8 cellular contexts compared by ENCODE assay signal in the genomic region with DNA sequence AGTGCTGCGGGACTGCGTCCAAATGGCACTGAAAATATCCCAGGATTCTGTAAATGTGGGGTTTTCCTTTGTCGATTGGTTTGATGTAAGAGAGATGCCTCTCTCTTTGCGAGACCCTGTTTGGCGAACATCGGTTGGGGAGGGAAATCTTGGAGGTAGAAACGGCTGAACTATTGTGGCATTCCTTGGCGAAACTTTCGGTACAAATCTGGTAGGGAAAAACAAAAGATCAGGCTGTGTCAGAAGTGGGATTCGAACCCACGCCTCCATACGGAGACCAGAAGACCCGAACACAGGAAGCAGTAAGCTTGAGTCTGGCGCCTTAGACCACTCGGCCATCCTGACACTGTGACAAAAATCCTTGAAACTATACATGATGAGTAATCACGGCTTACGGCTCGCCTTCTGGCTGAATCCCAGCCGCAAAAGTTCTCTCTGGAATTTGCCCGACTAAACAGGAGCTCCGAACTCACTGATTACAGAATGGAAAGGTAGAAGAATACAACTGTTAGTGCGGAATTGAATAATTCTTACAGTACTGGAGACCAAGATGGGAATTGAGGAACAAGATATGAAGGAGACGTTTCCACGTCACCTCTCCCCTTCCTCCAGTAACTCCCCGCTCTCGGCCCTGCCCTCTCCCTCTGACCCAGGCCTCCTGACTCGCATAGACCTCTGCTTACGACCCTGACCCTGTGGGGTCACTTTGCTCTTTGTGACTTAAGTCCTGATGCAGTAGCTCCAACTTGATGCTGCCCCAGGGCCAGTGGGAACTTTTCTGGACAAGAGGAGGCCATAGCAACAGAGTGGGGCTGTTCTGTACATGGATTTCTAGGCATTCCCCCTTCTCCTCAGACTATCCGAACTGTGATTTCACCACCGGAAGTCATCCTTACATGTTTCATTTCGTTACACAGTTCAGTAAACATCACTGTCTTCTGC.
DNase-seq lines count a peak whose midpoint lies in the region; ATAC-seq and TF ChIP-seq lines count a peak whose summit lies in the region.
"Had no signal": no experiment of that assay in that cellular context is flagged by ENCODE, and none has a peak within 500 bp of the region (broad histone marks: within the 10 kb centered on the region; RNA-seq: fewer than 3 reads in every experiment).

No MANE protein-coding gene starts in this region.

- H3K27me3 ChIP-seq in adipocyte (replicated peaks; ENCODE audit: control insufficient read depth, insufficient read depth, low read length) (no peaks in the 10 kb centered on the region), left lung (peaks cover 28 to 93% of the 10 kb centered on the region in 2 donors)

- H3K4me3 ChIP-seq in GM08714 (ENCODE audit: low read length) = peak overlapping the region; percentile 73
- H3K4me3 ChIP-seq in adipocyte (ENCODE audit: low read length) = peak overlapping the region; percentile 76
- no peak overlapping the region for H3K4me3 ChIP-seq in left lung

- ATAC-seq in left lung = no peak
- no peak for ATAC-seq in HG03159 (IDR thresholded peaks at IDR 0.05; ENCODE audit: unreplicated experiment)

- intact Hi-C loops in left lung (cut with DNase I) (no loop called here), posterior vena cava (cut with DNase I) (no loop called here)

- H3K9me3 ChIP-seq in adipocyte (ENCODE audit: control insufficient read depth, low read length) (no peaks in the 10 kb centered on the region), left lung (peaks cover 0 to 5% of the 10 kb centered on the region in 2 donors)

- H3K27ac Mint-ChIP-seq in mesothelial cell of epicardium = peak overlapping the region; percentile 74
- H3K27ac Mint-ChIP-seq: activated B cell treated with CpG ODN at 0.5 μM for 24 hours had no signal

- H3K27me3 Mint-ChIP-seq in mesothelial cell of epicardium (ENCODE audit: low read depth) = peaks cover 20% of the 10 kb centered on the region

- TF ChIP-seq CTCF in mesothelial cell of epicardium (IDR thresholded peaks at IDR 0.05; ENCODE audit: unreplicated experiment) = no peak
- no peak for TF ChIP-seq CTCF in left lung (IDR thresholded peaks at IDR 0.05)

- H3K9ac ChIP-seq in adipocyte (ENCODE audit: low read length) = no peak overlapping the region

- H3K4me3 Mint-ChIP-seq in mesothelial cell of epicardium = peak overlapping the region; percentile 83
- H3K4me3 Mint-ChIP-seq: activated B cell treated with CpG ODN at 0.5 μM for 24 hours had no signal

- H3K36me3 ChIP-seq in adipocyte (ENCODE audit: control insufficient read depth, insufficient read depth, low read length, severe bottlenecking) = no peaks in the 10 kb centered on the region
- H3K36me3 ChIP-seq in left lung = no peaks in the 10 kb centered on the region

- peaks cover 23% of the 10 kb centered on the region for H3K4me1 Mint-ChIP-seq in mesothelial cell of epicardium

- H3K27ac ChIP-seq in left lung = no peak overlapping the region

- H3K4me1 ChIP-seq in adipocyte (ENCODE audit: control insufficient read depth, insufficient read depth, low read length) = peaks cover 2% of the 10 kb centered on the region
- H3K4me1 ChIP-seq in left lung = no peaks in the 10 kb centered on the region

- H3K36me3 Mint-ChIP-seq in mesothelial cell of epicardium = no peaks in the 10 kb centered on the region

- H3K9me3 Mint-ChIP-seq in mesothelial cell of epicardium = no peaks in the 10 kb centered on the region

- DNase-seq in HUDEP-2 (lab: John Stamatoyannopoulos, UW; ENCODE audit: unreplicated experiment in 76 of 76) (peak in 40 of 76 experiments; percentile 17 to 90 (median 46)), adipocyte (ENCODE audit: low read depth) (peak; percentile 67), mesothelial cell of epicardium (ENCODE audit: low spot score in 2 of 2, unreplicated experiment in 2 of 2) (peak; percentile 30 to 79), left lung (no peak), posterior vena cava (ENCODE audit: low spot score) (no peak)
- DNase-seq: activated B cell treated with CpG ODN at 0.5 μM for 24 hours had no signal

Comparison
In these comparisons a context has a peak if more than half of its experiments do, and no peak if none do; other contexts are left out.
1. H3K4me3 ChIP-seq: peak in GM08714 (single experiment) and adipocyte (single experiment); none in left lung (0 of 2).
2. DNase-seq: peak in HUDEP-2 (40 of 76), adipocyte (single experiment) and mesothelial cell of epicardium (2 of 2); none in left lung (0 of 2) and posterior vena cava (single experiment).